ENCODE assay signal across 11 cellular contexts in genomic region chr1:206589206-206589605, GRCh38. TPM values are rescaled to one million over a fixed set of nuclear protein-coding genes. Genes with fewer than 3 reads are reported as not detected.
DNase-seq lines count a peak whose midpoint lies in the region; ATAC-seq and TF ChIP-seq lines count a peak whose summit lies in the region.
"Had no signal": no experiment of that assay in that cellular context is flagged by ENCODE, and none has a peak within 500 bp of the region (broad histone marks: within the 10 kb centered on the region; RNA-seq: fewer than 3 reads in every experiment).

No MANE protein-coding gene starts in this region.

- ATAC-seq in activated T-cell treated with anti-CD3 and anti-CD28 coated beads, Interleukin-2, amount 50 U/mL, for 4 hours = no peak
- peak; percentile 41 for ATAC-seq in upper lobe of right lung
- no peak for ATAC-seq in GM21360 (IDR thresholded peaks at IDR 0.05; ENCODE audit: unreplicated experiment)

- no peak for DNase-seq in activated T-cell treated with anti-CD3 and anti-CD28 coated beads, Interleukin-2, amount 50 U/mL, for 4 hours
- no peak for DNase-seq in activated T-cell treated with anti-CD3 and anti-CD28 coated beads, Interleukin-2, amount 50 U/mL, for 48 hours
- DNase-seq in brain pericyte (ENCODE audit: low read depth, low spot score) (peak; percentile 27), kidney epithelial cell (ENCODE audit: low read depth) (peak; percentile 84), upper lobe of right lung (no peak), DMS 273 treated with DMSO at 0.1 percent for 48 hours (lab: John Stamatoyannopoulos, UW) (no peak), NCI-H2029 (lab: John Stamatoyannopoulos, UW) (no peak)
- DNase-seq: BE2C, right lobe of liver had no signal

- TF ChIP-seq CTCF in kidney epithelial cell (IDR thresholded peaks at IDR 0.05; ENCODE audit: insufficient read depth, low read length, poor library complexity, severe bottlenecking) (no peak), upper lobe of right lung (IDR thresholded peaks at IDR 0.05) (no peak)

- no peak overlapping the region for H3K4me3 ChIP-seq in kidney epithelial cell (ENCODE audit: low read depth, low read length)
- no peak overlapping the region for H3K4me3 ChIP-seq in upper lobe of right lung
- H3K4me3 ChIP-seq: right lobe of liver had no signal

- intact Hi-C loops in upper lobe of right lung (cut with DNase I) = loop anchor here (10.0 kb wide), 1 partner anchor 94 kb away; no protein-coding TSS in a partner anchor

- peaks cover 16% of the 10 kb centered on the region for H3K4me1 ChIP-seq in upper lobe of right lung
- H3K4me1 ChIP-seq: BE2C, right lobe of liver had no signal

- no peaks in the 10 kb centered on the region for H3K9me3 ChIP-seq in upper lobe of right lung
- H3K9me3 ChIP-seq: BE2C, right lobe of liver had no signal

- peaks cover 58% of the 10 kb centered on the region for H3K36me3 Mint-ChIP-seq in activated T-cell treated with anti-CD3 and anti-CD28 coated beads, Interleukin-2, amount 50 U/mL, for 4 hours (ENCODE audit: insufficient read depth)

- H3K36me3 ChIP-seq in kidney epithelial cell (ENCODE audit: control insufficient read depth, insufficient read depth, low read length) (no peaks in the 10 kb centered on the region), upper lobe of right lung (peaks cover 93% of the 10 kb centered on the region)

- no peaks in the 10 kb centered on the region for H3K27me3 Mint-ChIP-seq in activated T-cell treated with anti-CD3 and anti-CD28 coated beads, Interleukin-2, amount 50 U/mL, for 4 hours (ENCODE audit: low read depth)
- H3K27me3 Mint-ChIP-seq: dendritic cell treated with granulocyte-macrophage colony-stimulating factor and Interleukin-4, amounts not matched to agents 40 ng/mL and 50 ng/mL, for 4 days had no signal

- no peaks in the 10 kb centered on the region for H3K9me3 Mint-ChIP-seq in activated T-cell treated with anti-CD3 and anti-CD28 coated beads, Interleukin-2, amount 50 U/mL, for 4 hours
- H3K9me3 Mint-ChIP-seq: dendritic cell treated with granulocyte-macrophage colony-stimulating factor and Interleukin-4, amounts not matched to agents 40 ng/mL and 50 ng/mL, for 4 days had no signal

- H3K27me3 ChIP-seq in kidney epithelial cell (ENCODE audit: control insufficient read depth, insufficient read depth, low read length) = no peaks in the 10 kb centered on the region
- no peaks in the 10 kb centered on the region for H3K27me3 ChIP-seq in upper lobe of right lung
- H3K27me3 ChIP-seq: BE2C, right lobe of liver had no signal

- H3K4me3 Mint-ChIP-seq in activated T-cell treated with anti-CD3 and anti-CD28 coated beads, Interleukin-2, amount 50 U/mL, for 4 hours = peak overlapping the region; percentile 5
- H3K4me3 Mint-ChIP-seq: dendritic cell treated with granulocyte-macrophage colony-stimulating factor and Interleukin-4, amounts not matched to agents 40 ng/mL and 50 ng/mL, for 4 days had no signal

- H3K4me1 Mint-ChIP-seq in activated T-cell treated with anti-CD3 and anti-CD28 coated beads, Interleukin-2, amount 50 U/mL, for 4 hours (ENCODE audit: low read depth) = peaks cover 70% of the 10 kb centered on the region

- H3K27ac ChIP-seq in upper lobe of right lung = no peak overlapping the region
- H3K27ac ChIP-seq: right lobe of liver had no signal

RNA-seq across cellular contexts. Expression of gene EIF2D, which starts 23.1 kb away (rescaled TPM):
- 10 to 100 TPM; 40.8 to 49.0 (median 41.4) TPM for total RNA-seq in activated T-cell treated with anti-CD3 and anti-CD28 coated beads, Interleukin-2, amount 50 U/mL, for 4 hours
- 54.3 and 55.4 TPM in 2 replicates for total RNA-seq in kidney epithelial cell
- total RNA-seq in upper lobe of right lung = 49.8 TPM

RNA-seq across cellular contexts. Expression of gene DYRK3, which starts 46.1 kb away (rescaled TPM):
- 1 to 10 TPM; 5.3 to 7.7 (median 7.7) TPM for total RNA-seq in activated T-cell treated with anti-CD3 and anti-CD28 coated beads, Interleukin-2, amount 50 U/mL, for 4 hours
- total RNA-seq in kidney epithelial cell = 14.8 and 17.9 TPM in 2 replicates
- total RNA-seq in upper lobe of right lung = 8.1 TPM

Comparison
In these comparisons a context has a peak if more than half of its experiments do, and no peak if none do; other contexts are left out.
1. DNase-seq: peak in brain pericyte (single experiment) and kidney epithelial cell (single experiment); none in activated T-cell treated with anti-CD3 and anti-CD28 coated beads, Interleukin-2, amount 50 U/mL, for 4 hours (single experiment), activated T-cell treated with anti-CD3 and anti-CD28 coated beads, Interleukin-2, amount 50 U/mL, for 48 hours (0 of 2), upper lobe of right lung (single experiment), DMS 273 treated with DMSO at 0.1 percent for 48 hours (single experiment) and NCI-H2029 (single experiment).